Comparison of ENCODE assay signal across 8 cellular contexts in genomic region chr1:246497331-246497915, GRCh38. TPM values are rescaled to one million over a fixed set of nuclear protein-coding genes. Genes with fewer than 3 reads are reported as not detected.
DNase-seq lines count a peak whose midpoint lies in the region; ATAC-seq and TF ChIP-seq lines count a peak whose summit lies in the region.

No MANE protein-coding gene starts in this region.

- no peaks in the 10 kb centered on the region for H3K9me3 Mint-ChIP-seq in activated T-helper 17 cell treated with anti-CD3 and anti-CD28 coated beads, Interleukin-2, amount 50 U/mL, for 72 hours
- no peaks in the 10 kb centered on the region for H3K9me3 Mint-ChIP-seq in stimulated activated effector memory CD8-positive, alpha-beta T cell treated with anti-CD3 and anti-CD28 coated beads, Interleukin-12 subunit alpha, Interleukin-12 subunit beta, amount 100 ng/mL, for 72 hours

- H3K27ac Mint-ChIP-seq in activated T-helper 17 cell treated with anti-CD3 and anti-CD28 coated beads, Interleukin-2, amount 50 U/mL, for 72 hours = peak overlapping the region; percentile 54
- no peak overlapping the region for H3K27ac Mint-ChIP-seq in stimulated activated effector memory CD8-positive, alpha-beta T cell treated with anti-CD3 and anti-CD28 coated beads, Interleukin-12 subunit alpha, Interleukin-12 subunit beta, amount 100 ng/mL, for 72 hours

- H3K9me3 ChIP-seq in AG04450 (ENCODE audit: control insufficient read depth, insufficient read depth, low read length) = no peaks in the 10 kb centered on the region

- DNase-seq in AG04450 (ENCODE audit: low read depth, low spot score) (peak; percentile 39), GM10248 (ENCODE audit: extremely low spot score) (peak; percentile 72), NCI-H2171 treated with DMSO at 0.1 percent for 48 hours (lab: John Stamatoyannopoulos, UW) (peak; percentile 86), hepatic stellate cell (ENCODE audit: low spot score) (peak; percentile 53)
- DNase-seq in stimulated activated effector memory CD8-positive, alpha-beta T cell treated with anti-CD3 and anti-CD28 coated beads, Interleukin-12 subunit alpha, Interleukin-12 subunit beta, amount 100 ng/mL, for 72 hours (ENCODE audit: low spot score in 2 of 2) = no peak

- H3K27ac ChIP-seq in AG04450 (ENCODE audit: low read depth, low read length) = no peak overlapping the region

- H3K4me3 ChIP-seq in AG04450 (ENCODE audit: low read depth, low read length) = no peak overlapping the region

- no peaks in the 10 kb centered on the region for H3K27me3 Mint-ChIP-seq in activated T-helper 17 cell treated with anti-CD3 and anti-CD28 coated beads, Interleukin-2, amount 50 U/mL, for 72 hours

- H3K4me3 Mint-ChIP-seq in activated T-helper 17 cell treated with anti-CD3 and anti-CD28 coated beads, Interleukin-2, amount 50 U/mL, for 72 hours = no peak overlapping the region
- no peak overlapping the region for H3K4me3 Mint-ChIP-seq in stimulated activated effector memory CD8-positive, alpha-beta T cell treated with anti-CD3 and anti-CD28 coated beads, Interleukin-12 subunit alpha, Interleukin-12 subunit beta, amount 100 ng/mL, for 72 hours

- ATAC-seq in HG02973 (IDR thresholded peaks at IDR 0.05; ENCODE audit: unreplicated experiment) (peak; percentile 55), GM21576 (IDR thresholded peaks at IDR 0.05; ENCODE audit: unreplicated experiment) (no peak)
- peak; percentile 56 for ATAC-seq in activated T-helper 17 cell treated with anti-CD3 and anti-CD28 coated beads, Interleukin-2, amount 50 U/mL, for 72 hours (replicated peaks)
- peak; percentile 61 for ATAC-seq in stimulated activated effector memory CD8-positive, alpha-beta T cell treated with anti-CD3 and anti-CD28 coated beads, Interleukin-12 subunit alpha, Interleukin-12 subunit beta, amount 100 ng/mL, for 72 hours

- peak; percentile 73 for TF ChIP-seq CTCF in AG04450 (IDR thresholded peaks at IDR 0.05; ENCODE audit: low read depth, low read length)
- peak; percentile 63 for TF ChIP-seq CTCF in GM10248 (IDR thresholded peaks at IDR 0.05; ENCODE audit: control extremely low read depth, extremely low read depth, low read depth, missing control alignments)

- H3K27me3 ChIP-seq in AG04450 (ENCODE audit: control insufficient read depth, insufficient read depth, low read length) = no peaks in the 10 kb centered on the region

- CTCF ChIA-PET in AG04450 (lab: Charles Lee) (interaction anchor here (0.6 to 2.1 kb wide), 17 partner anchors 8 to 1344 kb away, joined by 3 to 11 read pairs (median 3); partner anchors contain the start of genes SCCPDH and SMYD3), GM10248 (lab: Yijun Ruan, JAX) (interaction anchor here (0.5 to 2.0 kb wide), 27 partner anchors 8 to 1344 kb away, joined by 3 to 7 read pairs (median 4); partner anchors contain the start of gene SMYD3)

- H3K4me1 Mint-ChIP-seq in activated T-helper 17 cell treated with anti-CD3 and anti-CD28 coated beads, Interleukin-2, amount 50 U/mL, for 72 hours = peaks cover 13% of the 10 kb centered on the region
- H3K4me1 Mint-ChIP-seq in stimulated activated effector memory CD8-positive, alpha-beta T cell treated with anti-CD3 and anti-CD28 coated beads, Interleukin-12 subunit alpha, Interleukin-12 subunit beta, amount 100 ng/mL, for 72 hours = peaks cover 15% of the 10 kb centered on the region

- POLR2A ChIA-PET in AG04450 (lab: Yijun Ruan, JAX) = no interaction called here
- POLR2A ChIA-PET in GM10248 (lab: Yijun Ruan, JAX) = interaction anchor here (0.7 kb wide), 1 partner anchor 93 kb away, joined by 3 read pairs; no protein-coding TSS in a partner anchor

- H3K36me3 Mint-ChIP-seq in activated T-helper 17 cell treated with anti-CD3 and anti-CD28 coated beads, Interleukin-2, amount 50 U/mL, for 72 hours (ENCODE audit: low read depth) = no peaks in the 10 kb centered on the region
- peaks cover 7% of the 10 kb centered on the region for H3K36me3 Mint-ChIP-seq in stimulated activated effector memory CD8-positive, alpha-beta T cell treated with anti-CD3 and anti-CD28 coated beads, Interleukin-12 subunit alpha, Interleukin-12 subunit beta, amount 100 ng/mL, for 72 hours

RNA-seq across cellular contexts. Expression of gene SMYD3, which starts 9.7 kb away (rescaled TPM):
- polyA plus RNA-seq in AG04450 (2011; rRNA removed) = 37.5 and 39.9 TPM in 2 replicates
- 37.0 and 40.4 TPM in 2 replicates for polyA minus RNA-seq in AG04450 (2011; rRNA and poly(A)+ RNA removed)
- 10 to 100 TPM; 23.8 to 34.0 TPM for total RNA-seq in activated T-helper 17 cell treated with anti-CD3 and anti-CD28 coated beads, Interleukin-2, amount 50 U/mL, for 72 hours

Comparison
In these comparisons a context has a peak if more than half of its experiments do, and no peak if none do; other contexts are left out.
1. DNase-seq: peak in AG04450 (single experiment), GM10248 (single experiment), NCI-H2171 treated with DMSO at 0.1 percent for 48 hours (single experiment) and hepatic stellate cell (single experiment); none in stimulated activated effector memory CD8-positive, alpha-beta T cell treated with anti-CD3 and anti-CD28 coated beads, Interleukin-12 subunit alpha, Interleukin-12 subunit beta, amount 100 ng/mL, for 72 hours (0 of 2).